In genomic region chr1:1889847-1890505, GRCh38 we compare ENCODE assay signal across 8 cellular contexts. TPM values are rescaled to one million over a fixed set of nuclear protein-coding genes. Genes with fewer than 3 reads are reported as not detected.
A peak's percentile ranks its signal among the peaks of the same experiment; 100 is the strongest.
DNase-seq lines count a peak whose midpoint lies in the region; ATAC-seq lines count a peak whose summit lies in the region.

No MANE protein-coding gene starts in this region.

- H3K27ac ChIP-seq in mesodermal cell (ENCODE audit: low read depth, low read length, severe bottlenecking): peak overlapping the region; percentile 93

- ATAC-seq in GM21576 (IDR thresholded peaks at IDR 0.05; ENCODE audit: unreplicated experiment): peak; percentile 16
- ATAC-seq in effector memory CD8-positive, alpha-beta T cell (replicated peaks): peak; percentile 40
- ATAC-seq in stimulated activated naive CD8-positive, alpha-beta T cell treated with anti-CD3 and anti-CD28 coated beads, Interleukin-15, amount 100 ng/mL, for 72 hours: peak; percentile 50

- H3K4me3 Mint-ChIP-seq in effector memory CD8-positive, alpha-beta T cell: peak overlapping the region; percentile 73 to 77
- H3K4me3 Mint-ChIP-seq in stimulated activated naive CD8-positive, alpha-beta T cell treated with anti-CD3 and anti-CD28 coated beads, Interleukin-15, amount 100 ng/mL, for 72 hours: peak overlapping the region; percentile 81 to 86

- peaks cover 41 to 54% of the 10 kb centered on the region in 2 donors for H3K4me1 Mint-ChIP-seq in effector memory CD8-positive, alpha-beta T cell (ENCODE audit: low read depth in 2 of 2)
- H3K4me1 Mint-ChIP-seq in stimulated activated naive CD8-positive, alpha-beta T cell treated with anti-CD3 and anti-CD28 coated beads, Interleukin-15, amount 100 ng/mL, for 72 hours: peaks cover 67% of the 10 kb centered on the region

- H3K36me3 ChIP-seq in mesodermal cell (ENCODE audit: control insufficient read depth, insufficient read depth, low read length): peaks cover 35% of the 10 kb centered on the region

- H3K4me3 ChIP-seq in mesodermal cell (ENCODE audit: extremely low read depth, insufficient read depth, low read length, poor library complexity, severe bottlenecking): peak overlapping the region; percentile 67

- DNase-seq in EL: peak; percentile 60
- DNase-seq in Kasumi-1 (lab: John Stamatoyannopoulos, UW): peak; percentile 31 to 38
- peak; percentile 57 for DNase-seq in activated CD4-positive, alpha-beta T cell treated with anti-CD3 and anti-CD28 coated beads for 48 hours
- DNase-seq in effector memory CD8-positive, alpha-beta T cell: peak; percentile 20 to 38 (median 33)
- DNase-seq in stimulated activated naive CD8-positive, alpha-beta T cell treated with anti-CD3 and anti-CD28 coated beads, Interleukin-15, amount 100 ng/mL, for 72 hours: peak; percentile 50 to 55
- DNase-seq in T1000 (lab: John Stamatoyannopoulos, UW): no peak

- peak overlapping the region; percentile 49 to 88 for H3K27ac Mint-ChIP-seq in effector memory CD8-positive, alpha-beta T cell
- peak overlapping the region; percentile 81 to 91 for H3K27ac Mint-ChIP-seq in stimulated activated naive CD8-positive, alpha-beta T cell treated with anti-CD3 and anti-CD28 coated beads, Interleukin-15, amount 100 ng/mL, for 72 hours

- peaks cover 6 to 7% of the 10 kb centered on the region in 2 donors for H3K27me3 Mint-ChIP-seq in effector memory CD8-positive, alpha-beta T cell
- no peaks in the 10 kb centered on the region for H3K27me3 Mint-ChIP-seq in stimulated activated naive CD8-positive, alpha-beta T cell treated with anti-CD3 and anti-CD28 coated beads, Interleukin-15, amount 100 ng/mL, for 72 hours

- no peaks in the 10 kb centered on the region for H3K9me3 Mint-ChIP-seq in effector memory CD8-positive, alpha-beta T cell
- no peaks in the 10 kb centered on the region for H3K9me3 Mint-ChIP-seq in stimulated activated naive CD8-positive, alpha-beta T cell treated with anti-CD3 and anti-CD28 coated beads, Interleukin-15, amount 100 ng/mL, for 72 hours

- H3K4me1 ChIP-seq in mesodermal cell (ENCODE audit: control insufficient read depth, insufficient read depth, low read length, poor library complexity, severe bottlenecking): peaks cover 22% of the 10 kb centered on the region

- peaks cover 52% of the 10 kb centered on the region for H3K36me3 Mint-ChIP-seq in effector memory CD8-positive, alpha-beta T cell (ENCODE audit: insufficient read depth)

- H3K9me3 ChIP-seq in mesodermal cell (ENCODE audit: control insufficient read depth, low read length): no peaks in the 10 kb centered on the region

- 0% methylated on average over 40 to 72 of the region's 88 CpGs for WGBS in mesodermal cell (ENCODE audit: insufficient coverage in 2 of 2), 2 experiments

RNA-seq across cellular contexts. Expression of gene GNB1, which starts 0.9 kb away (rescaled TPM):
- polyA plus RNA-seq in mesodermal cell (2013, experiment 1 of 2): 351 TPM
- 314 TPM for polyA plus RNA-seq in mesodermal cell (2013, experiment 2 of 2)

RNA-seq across cellular contexts. Expression of gene CALML6, which starts 25.1 kb away (rescaled TPM):
- 0.29 TPM for polyA plus RNA-seq in mesodermal cell (2013, experiment 1 of 2)
- polyA plus RNA-seq in mesodermal cell (2013, experiment 2 of 2): 0.25 TPM

RNA-seq across cellular contexts. Expression of gene TMEM52, which starts 29.1 kb away (rescaled TPM):
- polyA plus RNA-seq in mesodermal cell (2013, experiment 1 of 2): 3.3 TPM
- 2.5 TPM for polyA plus RNA-seq in mesodermal cell (2013, experiment 2 of 2)
